ENCODE assay signal across 8 cellular contexts in genomic region chr6:169990095-169991030, GRCh38.
A peak's percentile ranks its signal among the peaks of the same experiment; 100 is the strongest.
DNase-seq lines count a peak whose midpoint lies in the region; ATAC-seq and TF ChIP-seq lines count a peak whose summit lies in the region.

No MANE protein-coding gene starts in this region.

- peak in 1 of 2 donors; percentile 21 for TF ChIP-seq CTCF in right atrium auricular region (IDR thresholded peaks at IDR 0.05)

- ATAC-seq in HG02678 (IDR thresholded peaks at IDR 0.05; ENCODE audit: unreplicated experiment) (peak; percentile 57), HG02763 (IDR thresholded peaks at IDR 0.05; ENCODE audit: unreplicated experiment) (no peak)
- ATAC-seq in stimulated activated effector memory CD8-positive, alpha-beta T cell treated with anti-CD3 and anti-CD28 coated beads, Interleukin-12 subunit alpha, Interleukin-12 subunit beta, amount 100 ng/mL, for 72 hours = peak; percentile 94

- no peaks in the 10 kb centered on the region for H3K4me1 ChIP-seq in right atrium auricular region

- no peaks in the 10 kb centered on the region for H3K9me3 Mint-ChIP-seq in stimulated activated effector memory CD8-positive, alpha-beta T cell treated with anti-CD3 and anti-CD28 coated beads, Interleukin-12 subunit alpha, Interleukin-12 subunit beta, amount 100 ng/mL, for 72 hours

- H3K4me3 Mint-ChIP-seq in stimulated activated effector memory CD8-positive, alpha-beta T cell treated with anti-CD3 and anti-CD28 coated beads, Interleukin-12 subunit alpha, Interleukin-12 subunit beta, amount 100 ng/mL, for 72 hours = peak overlapping the region; percentile 31

- H3K36me3 ChIP-seq in right atrium auricular region = no peaks in the 10 kb centered on the region

- no peak overlapping the region for H3K4me3 ChIP-seq in right atrium auricular region

- H3K4me1 Mint-ChIP-seq in stimulated activated effector memory CD8-positive, alpha-beta T cell treated with anti-CD3 and anti-CD28 coated beads, Interleukin-12 subunit alpha, Interleukin-12 subunit beta, amount 100 ng/mL, for 72 hours = peaks cover 34% of the 10 kb centered on the region

- no peaks in the 10 kb centered on the region for H3K9me3 ChIP-seq in right atrium auricular region

- no peak overlapping the region for H3K27ac ChIP-seq in right atrium auricular region

- DNase-seq in CD1c-positive myeloid dendritic cell (ENCODE audit: extremely low spot score) = peak; percentile 74
- peak; percentile 15 to 28 for DNase-seq in activated CD4-positive, alpha-beta T cell treated with anti-CD3 and anti-CD28 coated beads for 4 hours
- peak; percentile 67 for DNase-seq in right atrium auricular region (ENCODE audit: low spot score)
- DNase-seq in stimulated activated effector memory CD8-positive, alpha-beta T cell treated with anti-CD3 and anti-CD28 coated beads, Interleukin-12 subunit alpha, Interleukin-12 subunit beta, amount 100 ng/mL, for 72 hours (ENCODE audit: low spot score in 2 of 2) = peak in 1 of 2 donors; percentile 55
- no peak for DNase-seq in COR-L47 (lab: John Stamatoyannopoulos, UW)
- DNase-seq in DMS114 treated with DMSO at 0.1 percent for 48 hours (lab: John Stamatoyannopoulos, UW; ENCODE audit: unreplicated experiment) = no peak

- H3K27me3 ChIP-seq in right atrium auricular region = no peaks in the 10 kb centered on the region

- peaks cover 4% of the 10 kb centered on the region for H3K36me3 Mint-ChIP-seq in stimulated activated effector memory CD8-positive, alpha-beta T cell treated with anti-CD3 and anti-CD28 coated beads, Interleukin-12 subunit alpha, Interleukin-12 subunit beta, amount 100 ng/mL, for 72 hours

- H3K27ac Mint-ChIP-seq in stimulated activated effector memory CD8-positive, alpha-beta T cell treated with anti-CD3 and anti-CD28 coated beads, Interleukin-12 subunit alpha, Interleukin-12 subunit beta, amount 100 ng/mL, for 72 hours = no peak overlapping the region

Comparison
In these comparisons a context has a peak if more than half of its experiments do, and no peak if none do; other contexts are left out.
1. DNase-seq: peak in CD1c-positive myeloid dendritic cell (single experiment), activated CD4-positive, alpha-beta T cell treated with anti-CD3 and anti-CD28 coated beads for 4 hours (2 of 2) and right atrium auricular region (single experiment); none in COR-L47 (single experiment) and DMS114 treated with DMSO at 0.1 percent for 48 hours (single experiment).